8 cellular contexts compared by ENCODE assay signal in the genomic region with DNA sequence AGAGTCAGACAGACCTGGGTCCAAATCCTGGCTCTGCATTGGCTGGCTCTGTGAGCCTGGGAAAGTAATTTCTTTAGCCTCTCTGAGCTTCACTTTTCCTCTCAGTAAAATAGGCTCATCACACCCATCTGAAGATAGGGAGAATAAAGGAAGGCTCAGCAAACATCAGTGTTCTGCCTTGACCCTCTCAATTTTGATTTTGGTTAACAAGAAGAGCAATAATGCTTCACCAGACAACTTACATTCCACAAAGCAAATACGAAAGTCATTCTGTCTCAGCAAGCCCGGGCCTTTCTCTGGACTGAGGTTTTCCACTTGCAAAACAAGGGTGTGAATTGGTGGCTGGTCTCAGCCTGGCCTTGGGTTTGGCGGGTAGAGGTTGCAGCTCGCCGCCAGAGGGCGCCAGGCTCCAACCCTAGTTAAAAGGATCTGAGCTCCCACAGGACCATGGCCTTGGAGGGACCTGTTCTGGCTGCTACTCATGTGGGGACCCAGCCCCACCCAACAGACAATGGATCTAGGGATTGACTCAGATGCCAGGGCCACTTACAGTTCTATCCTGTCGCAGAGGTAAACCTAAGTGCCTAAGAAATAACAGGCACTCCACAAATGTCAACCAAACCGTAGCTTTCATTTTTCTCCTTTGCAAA. TPM values are rescaled to one million over a fixed set of nuclear protein-coding genes. Genes with fewer than 3 reads are reported as not detected.
DNase-seq lines count a peak whose midpoint lies in the region; ATAC-seq and TF ChIP-seq lines count a peak whose summit lies in the region.

No MANE protein-coding gene starts in this region.

- H3K4me3 Mint-ChIP-seq in central memory CD8-positive, alpha-beta T cell, result no peak overlapping the region

- no peak overlapping the region for H3K27ac Mint-ChIP-seq in central memory CD8-positive, alpha-beta T cell (ENCODE audit: low read depth)

- intact Hi-C loops in left colon (cut with DNase I, micrococcal nuclease), result loop anchor here in 1 of 2 donors (10.0 kb wide), 1 partner anchor 51 kb away; no protein-coding TSS in a partner anchor

- no peaks in the 10 kb centered on the region for H3K9me3 ChIP-seq in HEK293 (ENCODE audit: control insufficient read depth, insufficient read depth, low read depth, low read length)

- H3K36me3 Mint-ChIP-seq in central memory CD8-positive, alpha-beta T cell (ENCODE audit: insufficient read depth), result no peaks in the 10 kb centered on the region

- H3K9me3 Mint-ChIP-seq in central memory CD8-positive, alpha-beta T cell, result no peaks in the 10 kb centered on the region

- POLR2A ChIA-PET in HEK293 (lab: Yijun Ruan, JAX), result interaction anchor here (0.6 to 1.3 kb wide), 7 partner anchors 15 to 224 kb away, joined by 3 to 5 read pairs (median 3); no protein-coding TSS in a partner anchor

- no peak overlapping the region for H3K27ac ChIP-seq in HEK293 (ENCODE audit: extremely low read depth, low read depth, low read length)

- ATAC-seq in central memory CD8-positive, alpha-beta T cell (replicated peaks; ENCODE audit: extremely low read depth, poor library complexity, severe bottlenecking), result peak; percentile 68
- ATAC-seq in left colon, result peak; percentile 94
- no peak for ATAC-seq in GM18511 (IDR thresholded peaks at IDR 0.05; ENCODE audit: unreplicated experiment)

- peaks cover 12% of the 10 kb centered on the region for H3K27me3 Mint-ChIP-seq in central memory CD8-positive, alpha-beta T cell

- no peaks in the 10 kb centered on the region for H3K36me3 ChIP-seq in HEK293 (ENCODE audit: control insufficient read depth in 2 of 2, insufficient read depth in 1 of 2, low read length in 2 of 2)

- CTCF ChIA-PET in HEK293 (lab: Yijun Ruan, JAX), result interaction anchor here (0.6 to 11.2 kb wide), 50 partner anchors 7 to 693 kb away, joined by 3 to 267 read pairs (median 6); partner anchors contain the start of genes ASB16, MPP2, NAGS and PYY

- no peak overlapping the region for H3K4me3 ChIP-seq in HEK293 (ENCODE audit: low read depth, low read length)

- H3K4me1 Mint-ChIP-seq in central memory CD8-positive, alpha-beta T cell, result no peaks in the 10 kb centered on the region

- TF ChIP-seq CTCF in HEK293 (tag by site-specific recombination; IDR thresholded peaks at IDR 0.05), result peak; percentile 71

- H3K4me1 ChIP-seq in HEK293 (ENCODE audit: control insufficient read depth, insufficient read depth, low read length), result no peaks in the 10 kb centered on the region; the same call in 1 of the 2 replicates

- peak; percentile 85 for DNase-seq in CD1c-positive myeloid dendritic cell (ENCODE audit: extremely low spot score)
- DNase-seq in NCI-H446 (lab: John Stamatoyannopoulos, UW), result peak; percentile 62 to 83
- peak; percentile 77 to 81 for DNase-seq in activated CD4-positive, alpha-beta T cell treated with anti-CD3 and anti-CD28 coated beads for 24 hours (ENCODE audit: low read depth in 2 of 2)
- DNase-seq in central memory CD8-positive, alpha-beta T cell (ENCODE audit: low spot score in 2 of 2), result peak; percentile 55 to 71
- DNase-seq in left colon, result peak; percentile 62 to 84
- DNase-seq in stimulated activated CD4-positive, alpha-beta T cell treated with anti-CD3 and anti-CD28 coated beads, Interleukin-2, amount 100 ng/mL, for 48 hours, result peak; percentile 83 to 86

TF ChIP-seq in HEK293, 187 proteins besides CTCF, POLR2A, EP300 and RAD21 (continues in another document):
- TF ChIP-seq SALL2 (tag by site-specific recombination; IDR thresholded peaks at IDR 0.05; ENCODE audit: borderline replicate concordance) (no peak), ZNF140 (tag by site-specific recombination; IDR thresholded peaks at IDR 0.05) (no peak), ZBTB10 (tag by site-specific recombination; IDR thresholded peaks at IDR 0.05) (no peak), TSHZ1 (tag by site-specific recombination; IDR thresholded peaks at IDR 0.05; ENCODE audit: borderline replicate concordance) (no peak), ZNF48 (tag by site-specific recombination; IDR thresholded peaks at IDR 0.05) (no peak), GFI1B (tag by site-specific recombination; IDR thresholded peaks at IDR 0.05) (no peak), ZNF660 (tag by site-specific recombination; IDR thresholded peaks at IDR 0.05) (peak; percentile 77), ZNF677 (tag by site-specific recombination; IDR thresholded peaks at IDR 0.05) (no peak), PRDM6 (tag by site-specific recombination; IDR thresholded peaks at IDR 0.05) (no peak), ZNF366 (tag by site-specific recombination; conservative IDR thresholded peaks at IDR 0.05) (no peak), KLF7 (tag by site-specific recombination; IDR thresholded peaks at IDR 0.05; ENCODE audit: borderline replicate concordance) (no peak), ZNF785 (tag by site-specific recombination; IDR thresholded peaks at IDR 0.05) (no peak), KLF9 (tag by site-specific recombination; IDR thresholded peaks at IDR 0.05; ENCODE audit: low read depth) (no peak), ZBTB1 (tag by site-specific recombination; IDR thresholded peaks at IDR 0.05) (no peak), ZNF600 (tag by site-specific recombination; IDR thresholded peaks at IDR 0.05) (peak; percentile 59; the same call in 1 of the 2 replicates)
- TF ChIP-seq, protein P1, sequence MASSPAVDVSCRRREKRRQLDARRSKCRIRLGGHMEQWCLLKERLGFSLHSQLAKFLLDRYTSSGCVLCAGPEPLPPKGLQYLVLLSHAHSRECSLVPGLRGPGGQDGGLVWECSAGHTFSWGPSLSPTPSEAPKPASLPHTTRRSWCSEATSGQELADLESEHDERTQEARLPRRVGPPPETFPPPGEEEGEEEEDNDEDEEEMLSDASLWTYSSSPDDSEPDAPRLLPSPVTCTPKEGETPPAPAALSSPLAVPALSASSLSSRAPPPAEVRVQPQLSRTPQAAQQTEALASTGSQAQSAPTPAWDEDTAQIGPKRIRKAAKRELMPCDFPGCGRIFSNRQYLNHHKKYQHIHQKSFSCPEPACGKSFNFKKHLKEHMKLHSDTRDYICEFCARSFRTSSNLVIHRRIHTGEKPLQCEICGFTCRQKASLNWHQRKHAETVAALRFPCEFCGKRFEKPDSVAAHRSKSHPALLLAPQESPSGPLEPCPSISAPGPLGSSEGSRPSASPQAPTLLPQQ (tag by site-specific recombination; IDR thresholded peaks at IDR 0.05), result no peak

RNA-seq across cellular contexts. Expression of gene PPY, which starts 1.6 kb away (rescaled TPM):
- 1 to 10 TPM in 1 of 2 donors, not detected in 1; 2.0 TPM for total RNA-seq in left colon

RNA-seq across cellular contexts. Expression of gene PYY, which starts 9.8 kb away (rescaled TPM):
- 10 to 100 TPM; 61.2 to 79.7 TPM for total RNA-seq in left colon

RNA-seq across cellular contexts. Expression of gene MPP2, which starts 36.6 kb away (rescaled TPM):
- 1 to 10 TPM in 1 of 2 donors, under 1 TPM in 1; 0.49 to 2.6 TPM for total RNA-seq in left colon
